16 cellular contexts compared by ENCODE assay signal in genomic region chr18:515156-515815, GRCh38. TPM values are rescaled to one million over a fixed set of nuclear protein-coding genes. Genes with fewer than 3 reads are reported as not detected.
A peak's percentile ranks its signal among the peaks of the same experiment; 100 is the strongest.
DNase-seq lines count a peak whose midpoint lies in the region; ATAC-seq and TF ChIP-seq lines count a peak whose summit lies in the region.
"Had no signal": no experiment of that assay in that cellular context is flagged by ENCODE, and none has a peak within 500 bp of the region (broad histone marks: within the 10 kb centered on the region; RNA-seq: fewer than 3 reads in every experiment).

No MANE protein-coding gene starts in this region.

- H3K4me3 ChIP-seq in Caco-2 (ENCODE audit: low read depth, low read length) (no peak overlapping the region), MG63 (peak overlapping the region; percentile 51), endodermal cell (ENCODE audit: low read length) (no peak overlapping the region), osteoblast (ENCODE audit: insufficient read depth, low read length) (no peak overlapping the region)

- H3K27me3 Mint-ChIP-seq in Caco-2 (ENCODE audit: insufficient read depth, unreplicated experiment) (no peaks in the 10 kb centered on the region), endodermal cell (ENCODE audit: insufficient read depth) (peaks cover 3% of the 10 kb centered on the region)
- peaks cover 1% of the 10 kb centered on the region for H3K27me3 Mint-ChIP-seq in activated naive CD8-positive, alpha-beta T cell treated with anti-CD3 and anti-CD28 coated beads, Interleukin-2, amount 50 U/mL, for 24 hours

- intact Hi-C loops in Caco-2 (cut with micrococcal nuclease; ENCODE audit: unreplicated experiment) = no loop called here

- no peaks in the 10 kb centered on the region for H3K79me2 ChIP-seq in osteoblast (ENCODE audit: insufficient read depth, low read length)

- TF ChIP-seq CTCF in Caco-2 (IDR thresholded peaks at IDR 0.05; ENCODE audit: insufficient read depth in 1 of 2, low read depth in 1 of 2, low read length in 1 of 2, severe bottlenecking in 1 of 2, unreplicated experiment in 1 of 2) = no peak
- TF ChIP-seq CTCF in endodermal cell (conservative IDR thresholded peaks at IDR 0.05) = peak; percentile 44
- no peak for TF ChIP-seq CTCF in osteoblast (IDR thresholded peaks at IDR 0.05; ENCODE audit: extremely low read depth, low read depth, low read length)

- peaks cover 15% of the 10 kb centered on the region for H3K9me3 Mint-ChIP-seq in Caco-2 (ENCODE audit: unreplicated experiment)
- peaks cover 64% of the 10 kb centered on the region for H3K9me3 Mint-ChIP-seq in endodermal cell
- H3K9me3 Mint-ChIP-seq in activated naive CD8-positive, alpha-beta T cell treated with anti-CD3 and anti-CD28 coated beads, Interleukin-2, amount 50 U/mL, for 24 hours = peaks cover 4% of the 10 kb centered on the region

- H3K27me3 ChIP-seq in Caco-2 (replicated peaks; ENCODE audit: control insufficient read depth, insufficient read depth, low read length) (no peaks in the 10 kb centered on the region), MG63 (no peaks in the 10 kb centered on the region), endodermal cell (ENCODE audit: control insufficient read depth, insufficient read depth, low read length, poor library complexity, severe bottlenecking) (no peaks in the 10 kb centered on the region), osteoblast (ENCODE audit: insufficient read depth, low read length) (no peaks in the 10 kb centered on the region)

- DNase-seq in Caco-2 = no peak
- peak; percentile 68 for DNase-seq in MG63
- DNase-seq in endodermal cell = peak; percentile 36
- no peak for DNase-seq in osteoblast (ENCODE audit: insufficient read length, low spot score, missing footprints)
- DNase-seq in activated naive CD8-positive, alpha-beta T cell treated with anti-CD3 and anti-CD28 coated beads, Interleukin-2, amount 50 U/mL, for 24 hours = no peak
- DNase-seq in RKO (ENCODE audit: low spot score) = no peak
- DNase-seq: ACHN; CD4-positive, alpha-beta memory T cell; MM.1S; NCI-H1105 treated with DMSO at 0.1 percent for 48 hours; NCI-H187; NCI-H446 treated with DMSO at 0.1 percent for 48 hours; NCI-H774; SHP77 had no signal

- no peak for ATAC-seq in activated naive CD8-positive, alpha-beta T cell treated with anti-CD3 and anti-CD28 coated beads, Interleukin-2, amount 50 U/mL, for 24 hours
- no peak for ATAC-seq in GM18511 (IDR thresholded peaks at IDR 0.05; ENCODE audit: unreplicated experiment)
- ATAC-seq: Panc1 had no signal

- H3K4me1 Mint-ChIP-seq in Caco-2 (ENCODE audit: low read depth, unreplicated experiment) (peaks cover 9% of the 10 kb centered on the region), endodermal cell (peaks cover 19% of the 10 kb centered on the region)
- H3K4me1 Mint-ChIP-seq in activated naive CD8-positive, alpha-beta T cell treated with anti-CD3 and anti-CD28 coated beads, Interleukin-2, amount 50 U/mL, for 24 hours = peaks cover 7% of the 10 kb centered on the region

- CTCF ChIA-PET in Caco-2 (lab: Charles Lee) = no interaction called here

- POLR2A ChIA-PET in Caco-2 (lab: Charles Lee) = no interaction called here

- H3K36me3 ChIP-seq in Caco-2 (ENCODE audit: control insufficient read depth, insufficient read depth, low read length) (no peaks in the 10 kb centered on the region), MG63 (no peaks in the 10 kb centered on the region), endodermal cell (ENCODE audit: control insufficient read depth, insufficient read depth, low read length) (no peaks in the 10 kb centered on the region), osteoblast (ENCODE audit: insufficient read depth, low read length) (no peaks in the 10 kb centered on the region)

- peak overlapping the region; percentile 12 for H3K9ac ChIP-seq in endodermal cell (ENCODE audit: extremely low read depth, low read length, poor library complexity, severe bottlenecking)

- no peaks in the 10 kb centered on the region for H4K20me1 ChIP-seq in osteoblast (ENCODE audit: insufficient read depth, low read length)

- H3K27ac ChIP-seq in endodermal cell (ENCODE audit: low read depth, low read length) (no peak overlapping the region), osteoblast (ENCODE audit: low read depth, low read length) (no peak overlapping the region)

- 94 to 97% methylated on average over 32 to 39 of the region's 44 CpGs for WGBS in endodermal cell (ENCODE audit: insufficient coverage in 1 of 2, insufficient read length in 1 of 2), 2 experiments

- peak overlapping the region; percentile 70 for H3K27ac Mint-ChIP-seq in Caco-2 (ENCODE audit: unreplicated experiment)
- H3K27ac Mint-ChIP-seq in endodermal cell = peak overlapping the region; percentile 83
- H3K27ac Mint-ChIP-seq in activated naive CD8-positive, alpha-beta T cell treated with anti-CD3 and anti-CD28 coated beads, Interleukin-2, amount 50 U/mL, for 24 hours = no peak overlapping the region

- peaks cover 12% of the 10 kb centered on the region; the same call in 1 of the 2 replicates for H3K4me1 ChIP-seq in Caco-2
- peaks cover 8% of the 10 kb centered on the region for H3K4me1 ChIP-seq in endodermal cell (ENCODE audit: control insufficient read depth, insufficient read depth, low read length)
- H3K4me1 ChIP-seq in osteoblast (ENCODE audit: insufficient read depth, low read length) = peaks cover 17% of the 10 kb centered on the region

- peak overlapping the region; percentile 43 for H3K4me2 ChIP-seq in osteoblast (ENCODE audit: insufficient read depth, low read length)

- no peak overlapping the region for H2AFZ ChIP-seq in osteoblast (ENCODE audit: low read length)

- BruUV-seq in Caco-2 (replicated peaks; lab: Mats Ljungman, UMichigan) = no TSS peak

- H3K36me3 Mint-ChIP-seq in Caco-2 (ENCODE audit: insufficient read depth, unreplicated experiment) (peaks cover 21% of the 10 kb centered on the region), endodermal cell (ENCODE audit: low read depth) (peaks cover 10% of the 10 kb centered on the region)
- peaks cover 1% of the 10 kb centered on the region for H3K36me3 Mint-ChIP-seq in activated naive CD8-positive, alpha-beta T cell treated with anti-CD3 and anti-CD28 coated beads, Interleukin-2, amount 50 U/mL, for 24 hours (ENCODE audit: low read depth)

- peaks cover 5% of the 10 kb centered on the region for H3K9me3 ChIP-seq in Caco-2
- H3K9me3 ChIP-seq in MG63 = no peaks in the 10 kb centered on the region
- peaks cover 20% of the 10 kb centered on the region for H3K9me3 ChIP-seq in endodermal cell (ENCODE audit: control insufficient read depth, low read length)
- no peaks in the 10 kb centered on the region for H3K9me3 ChIP-seq in osteoblast (ENCODE audit: low read depth, low read length)

- peak overlapping the region; percentile 14 for H3K4me3 Mint-ChIP-seq in Caco-2 (ENCODE audit: unreplicated experiment)
- no peak overlapping the region for H3K4me3 Mint-ChIP-seq in endodermal cell
- H3K4me3 Mint-ChIP-seq in activated naive CD8-positive, alpha-beta T cell treated with anti-CD3 and anti-CD28 coated beads, Interleukin-2, amount 50 U/mL, for 24 hours = no peak overlapping the region
- H3K4me3 Mint-ChIP-seq: CD4-positive, alpha-beta memory T cell had no signal

RNA-seq across cellular contexts. Expression of gene COLEC12, which starts 14.8 kb away (rescaled TPM):
- total RNA-seq in Caco-2 (2022) (0.09 and 0.44 TPM in 2 replicates), endodermal cell (100 to 1,000 TPM; 123 TPM), osteoblast (38.0 and 56.9 TPM in 2 replicates)
- 27.4 and 28.2 TPM in 2 replicates for total RNA-seq in MG63 (2014; rRNA removed; shearing (Covaris generic); ENCODE audit: low replicate concordance)
- 31.1 TPM for polyA plus RNA-seq in endodermal cell (2013, experiment 1 of 2)
- 38.5 TPM for polyA plus RNA-seq in endodermal cell (2013, experiment 2 of 2)
- polyA plus RNA-seq: CD4-positive, alpha-beta memory T cell had no signal

Comparison
In these comparisons a context has a peak if more than half of its experiments do, and no peak if none do; other contexts are left out.
1. DNase-seq: peak in MG63 (single experiment) and endodermal cell (single experiment); none in Caco-2 (0 of 2), osteoblast (single experiment), activated naive CD8-positive, alpha-beta T cell treated with anti-CD3 and anti-CD28 coated beads, Interleukin-2, amount 50 U/mL, for 24 hours (single experiment) and RKO (single experiment).
2. RNA of gene COLEC12, which starts 14.8 kb away (total RNA-seq): 123 TPM in endodermal cell, 38.0 to 56.9 TPM in osteoblast and 27.4 to 28.2 TPM in MG63; 0.09 to 0.44 TPM in Caco-2; every median in the first group is over 10 times any median in the second.